Comparison of ENCODE assay signal across 1 cellular context in genomic region chr1:233485809-233486398, GRCh38.
TF ChIP-seq lines count a peak whose summit lies in the region.

No MANE protein-coding gene starts in this region.

TF ChIP-seq in GM23338, 12 proteins besides CTCF, POLR2A, EP300 and RAD21 (continued from another document):
- TF ChIP-seq ZNF462 (CRISPR knock-in tag; IDR thresholded peaks at IDR 0.05) (no peak), EZH2 (IDR thresholded peaks at IDR 0.05; ENCODE audit: low read depth, unreplicated experiment) (no peak), ZNF331 (CRISPR knock-in tag; IDR thresholded peaks at IDR 0.05; ENCODE audit: low read depth) (no peak)
